ENCODE assay signal across 22 cellular contexts in genomic region chr4:179110816-179111215, GRCh38.
"Had no signal": no experiment of that assay in that cellular context is flagged by ENCODE, and none has a peak within 500 bp of the region (broad histone marks: within the 10 kb centered on the region; RNA-seq: fewer than 3 reads in every experiment).

No MANE protein-coding gene starts in this region.

- H3K4me2 ChIP-seq: neural progenitor cell had no signal

- DNase-seq: colonic mucosa; dermis blood vessel endothelial cell; erythroblast; gastrocnemius medialis; heart right ventricle; hypothalamus; occipital lobe; pancreas; right lobe of liver; spleen; stimulated activated CD4-positive, alpha-beta T cell treated with anti-CD3 and anti-CD28 coated beads, Interleukin-15, amount 100 ng/mL, for 24 hours; stimulated activated CD4-positive, alpha-beta T cell treated with anti-CD3 and anti-CD28 coated beads, Interleukin-1b, Interleukin-23, amount 100 ng/mL, for 48 hours; stimulated activated CD4-positive, alpha-beta T cell treated with anti-CD3 and anti-CD28 coated beads, Interleukin-4, amount 100 ng/mL, for 24 hours; stimulated activated naive B cell treated with anti-CD40 and anti-IgM and Interleukin-4, amounts not matched to agents 10 μg/mL and 1 μg/mL and 100 μg/mL, for 72 hours; stomach; substantia nigra had no signal

- H3K36me3 ChIP-seq: colonic mucosa, gastrocnemius medialis, heart right ventricle, neural progenitor cell, pancreas, prostate gland, right lobe of liver, spleen, stomach, thoracic aorta had no signal

- H2AFZ ChIP-seq: neural progenitor cell had no signal

- H3K9ac ChIP-seq: neural progenitor cell had no signal

- H3K27me3 ChIP-seq: colonic mucosa, gastrocnemius medialis, heart right ventricle, neural progenitor cell, pancreas, right lobe of liver, spleen, stomach had no signal

- ATAC-seq: gastrocnemius medialis; heart right ventricle; left lobe of liver; natural killer cell treated with Interleukin-12 subunit alpha and Interleukin-12 subunit beta and Interleukin-15 and Interleukin-18, amount 100 ng/mL, for 72 hours; pancreas; right lobe of liver; stimulated activated naive B cell treated with anti-CD40 and anti-IgM and Interleukin-4, amounts not matched to agents 10 μg/mL and 1 μg/mL and 100 μg/mL, for 72 hours had no signal

- H3K27ac ChIP-seq: colonic mucosa, gastrocnemius medialis, heart right ventricle, neural progenitor cell, pancreas, prostate gland, right lobe of liver, spleen, stomach, thoracic aorta had no signal

- FAIRE-seq: endothelial cell of umbilical vein, pancreas had no signal

- H3K4me1 ChIP-seq: colonic mucosa, gastrocnemius medialis, heart right ventricle, neural progenitor cell, pancreas, prostate gland, right lobe of liver, spleen, stomach had no signal

- H3K9me3 ChIP-seq: colonic mucosa, gastrocnemius medialis, pancreas, prostate gland, right lobe of liver, stomach, thoracic aorta had no signal

- H3K4me3 ChIP-seq: colonic mucosa, gastrocnemius medialis, heart right ventricle, neural progenitor cell, pancreas, prostate gland, right lobe of liver, spleen, stomach, thoracic aorta had no signal
